In genomic region chr12:46320731-46321130, GRCh38 we compare ENCODE assay signal across 1 cellular context.
TF ChIP-seq lines count a peak whose summit lies in the region.

No MANE protein-coding gene starts in this region.

TF ChIP-seq in GM23338, 12 proteins besides CTCF, POLR2A, EP300 and RAD21 (continued from another document):
- no peak for TF ChIP-seq REST (IDR thresholded peaks at IDR 0.05; ENCODE audit: unreplicated experiment)
- TF ChIP-seq, protein P1, sequence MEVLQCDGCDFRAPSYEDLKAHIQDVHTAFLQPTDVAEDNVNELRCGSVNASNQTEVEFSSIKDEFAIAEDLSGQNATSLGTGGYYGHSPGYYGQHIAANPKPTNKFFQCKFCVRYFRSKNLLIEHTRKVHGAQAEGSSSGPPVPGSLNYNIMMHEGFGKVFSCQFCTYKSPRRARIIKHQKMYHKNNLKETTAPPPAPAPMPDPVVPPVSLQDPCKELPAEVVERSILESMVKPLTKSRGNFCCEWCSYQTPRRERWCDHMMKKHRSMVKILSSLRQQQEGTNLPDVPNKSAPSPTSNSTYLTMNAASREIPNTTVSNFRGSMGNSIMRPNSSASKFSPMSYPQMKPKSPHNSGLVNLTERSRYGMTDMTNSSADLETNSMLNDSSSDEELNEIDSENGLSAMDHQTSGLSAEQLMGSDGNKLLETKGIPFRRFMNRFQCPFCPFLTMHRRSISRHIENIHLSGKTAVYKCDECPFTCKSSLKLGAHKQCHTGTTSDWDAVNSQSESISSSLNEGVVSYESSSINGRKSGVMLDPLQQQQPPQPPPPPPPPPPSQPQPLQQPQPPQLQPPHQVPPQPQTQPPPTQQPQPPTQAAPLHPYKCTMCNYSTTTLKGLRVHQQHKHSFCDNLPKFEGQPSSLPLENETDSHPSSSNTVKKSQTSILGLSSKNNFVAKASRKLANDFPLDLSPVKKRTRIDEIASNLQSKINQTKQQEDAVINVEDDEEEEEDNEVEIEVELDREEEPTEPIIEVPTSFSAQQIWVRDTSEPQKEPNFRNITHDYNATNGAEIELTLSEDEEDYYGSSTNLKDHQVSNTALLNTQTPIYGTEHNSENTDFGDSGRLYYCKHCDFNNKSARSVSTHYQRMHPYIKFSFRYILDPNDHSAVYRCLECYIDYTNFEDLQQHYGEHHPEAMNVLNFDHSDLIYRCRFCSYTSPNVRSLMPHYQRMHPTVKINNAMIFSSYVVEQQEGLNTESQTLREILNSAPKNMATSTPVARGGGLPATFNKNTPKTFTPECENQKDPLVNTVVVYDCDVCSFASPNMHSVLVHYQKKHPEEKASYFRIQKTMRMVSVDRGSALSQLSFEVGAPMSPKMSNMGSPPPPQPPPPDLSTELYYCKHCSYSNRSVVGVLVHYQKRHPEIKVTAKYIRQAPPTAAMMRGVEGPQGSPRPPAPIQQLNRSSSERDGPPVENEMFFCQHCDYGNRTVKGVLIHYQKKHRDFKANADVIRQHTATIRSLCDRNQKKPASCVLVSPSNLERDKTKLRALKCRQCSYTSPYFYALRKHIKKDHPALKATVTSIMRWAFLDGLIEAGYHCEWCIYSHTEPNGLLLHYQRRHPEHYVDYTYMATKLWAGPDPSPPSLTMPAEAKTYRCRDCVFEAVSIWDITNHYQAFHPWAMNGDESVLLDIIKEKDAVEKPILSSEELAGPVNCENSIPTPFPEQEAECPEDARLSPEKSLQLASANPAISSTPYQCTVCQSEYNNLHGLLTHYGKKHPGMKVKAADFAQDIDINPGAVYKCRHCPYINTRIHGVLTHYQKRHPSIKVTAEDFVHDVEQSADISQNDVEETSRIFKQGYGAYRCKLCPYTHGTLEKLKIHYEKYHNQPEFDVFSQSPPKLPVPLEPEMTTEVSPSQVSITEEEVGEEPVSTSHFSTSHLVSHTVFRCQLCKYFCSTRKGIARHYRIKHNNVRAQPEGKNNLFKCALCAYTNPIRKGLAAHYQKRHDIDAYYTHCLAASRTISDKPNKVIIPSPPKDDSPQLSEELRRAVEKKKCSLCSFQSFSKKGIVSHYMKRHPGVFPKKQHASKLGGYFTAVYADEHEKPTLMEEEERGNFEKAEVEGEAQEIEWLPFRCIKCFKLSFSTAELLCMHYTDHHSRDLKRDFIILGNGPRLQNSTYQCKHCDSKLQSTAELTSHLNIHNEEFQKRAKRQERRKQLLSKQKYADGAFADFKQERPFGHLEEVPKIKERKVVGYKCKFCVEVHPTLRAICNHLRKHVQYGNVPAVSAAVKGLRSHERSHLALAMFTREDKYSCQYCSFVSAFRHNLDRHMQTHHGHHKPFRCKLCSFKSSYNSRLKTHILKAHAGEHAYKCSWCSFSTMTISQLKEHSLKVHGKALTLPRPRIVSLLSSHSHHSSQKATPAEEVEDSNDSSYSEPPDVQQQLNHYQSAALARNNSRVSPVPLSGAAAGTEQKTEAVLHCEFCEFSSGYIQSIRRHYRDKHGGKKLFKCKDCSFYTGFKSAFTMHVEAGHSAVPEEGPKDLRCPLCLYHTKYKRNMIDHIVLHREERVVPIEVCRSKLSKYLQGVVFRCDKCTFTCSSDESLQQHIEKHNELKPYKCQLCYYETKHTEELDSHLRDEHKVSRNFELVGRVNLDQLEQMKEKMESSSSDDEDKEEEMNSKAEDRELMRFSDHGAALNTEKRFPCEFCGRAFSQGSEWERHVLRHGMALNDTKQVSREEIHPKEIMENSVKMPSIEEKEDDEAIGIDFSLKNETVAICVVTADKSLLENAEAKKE (CRISPR knock-in tag; IDR thresholded peaks at IDR 0.05) = peak; percentile 60; the same call in 1 of the 2 replicates
